Comparison of ENCODE assay signal across 27 cellular contexts in genomic region chr22:18925368-18926064, GRCh38.
"Had no signal": no experiment of that assay in that cellular context is flagged by ENCODE, and none has a peak within 500 bp of the region (broad histone marks: within the 10 kb centered on the region; RNA-seq: fewer than 3 reads in every experiment).

No MANE protein-coding gene starts in this region.

- H3K36me3 ChIP-seq: stomach, suprapubic skin, thoracic aorta, thyroid gland, tibial artery, tibial nerve, transverse colon, upper lobe of left lung, upper lobe of right lung, uterus, vagina had no signal

- H3K9me3 ChIP-seq: stomach, suprapubic skin, testis, thoracic aorta, thyroid gland, tibial artery, tibial nerve, transverse colon, upper lobe of left lung, upper lobe of right lung, uterus, vagina had no signal

- H3K4me3 ChIP-seq: stomach, suprapubic skin, testis, thoracic aorta, thyroid gland, tibial artery, tibial nerve, transverse colon, upper lobe of left lung, upper lobe of right lung, uterus, vagina had no signal

- FAIRE-seq: urothelium cell line had no signal

- H3K4me1 ChIP-seq: stomach, suprapubic skin, testis, thyroid gland, tibial artery, tibial nerve, transverse colon, upper lobe of left lung, upper lobe of right lung, uterus, vagina had no signal

- ATAC-seq: stimulated activated effector memory CD8-positive, alpha-beta T cell treated with anti-CD3 and anti-CD28 coated beads, Interleukin-12 subunit alpha, Interleukin-12 subunit beta, amount 100 ng/mL, for 72 hours; stimulated activated memory B cell treated with anti-CD40 and anti-IgM and Interleukin-4, amounts not matched to agents 10 μg/mL and 1 μg/mL and 100 μg/mL, for 72 hours; stimulated activated naive B cell treated with anti-CD40 and anti-IgM and Interleukin-4, amounts not matched to agents 10 μg/mL and 1 μg/mL and 100 μg/mL, for 72 hours; stimulated activated naive CD8-positive, alpha-beta T cell treated with anti-CD3 and anti-CD28 coated beads, Interleukin-15, amount 100 ng/mL, for 72 hours; stimulated activated naive CD8-positive, alpha-beta T cell treated with anti-CD3 and anti-CD28 coated beads, Interleukin-15, Interleukin-2, amounts not matched to agents 100 U/mL and 50 U/mL, for 24 hours; upper lobe of right lung had no signal

- DNase-seq: stimulated activated CD4-positive, alpha-beta T cell treated with anti-CD3 and anti-CD28 coated beads, Interleukin-2, amount 100 ng/mL, for 48 hours; stimulated activated CD4-positive, alpha-beta T cell treated with anti-CD3 and anti-CD28 coated beads, Interleukin-4, amount 100 ng/mL, for 1 hour; stimulated activated CD4-positive, alpha-beta T cell treated with anti-CD3 and anti-CD28 coated beads, Interleukin-4, amount 100 ng/mL, for 24 hours; stimulated activated CD4-positive, alpha-beta T cell treated with anti-CD3 and anti-CD28 coated beads, Interleukin-4, amount 100 ng/mL, for 4 hours; stimulated activated CD8-positive, alpha-beta memory T cell treated with anti-CD3 and anti-CD28 coated beads, Interleukin-4, amount 100 ng/mL, for 48 hours; stimulated activated naive B cell treated with anti-CD40 and anti-IgM and Interleukin-4, amounts not matched to agents 10 μg/mL and 1 μg/mL and 100 μg/mL, for 72 hours; stimulated activated naive CD4-positive, alpha-beta T cell; stimulated activated naive CD4-positive, alpha-beta T cell treated with Interleukin-2 at 50 U/mL for 16 hours; stimulated activated naive CD8-positive, alpha-beta T cell treated with anti-CD3 and anti-CD28 coated beads, Interleukin-15, amount 100 ng/mL, for 72 hours; stimulated activated naive CD8-positive, alpha-beta T cell treated with anti-CD3 and anti-CD28 coated beads, Interleukin-15, Interleukin-2, amounts not matched to agents 100 U/mL and 50 U/mL, for 24 hours; stomach; substantia nigra; testis; thyroid gland; tibial artery; transverse colon; trophoblast cell; upper lobe of left lung; upper lobe of right lung; uterus had no signal
